8 cellular contexts compared by ENCODE assay signal in genomic region chr16:18926189-18926865, GRCh38. TPM values are rescaled to one million over a fixed set of nuclear protein-coding genes. Genes with fewer than 3 reads are reported as not detected.
DNase-seq lines count a peak whose midpoint lies in the region; ATAC-seq and TF ChIP-seq lines count a peak whose summit lies in the region.
"Not testable (repeated sequence)": the region's sequence is repeated elsewhere in the genome, so short reads cannot be mapped to it uniquely, and the experiment has no call there.

SMG1 (minus strand) TSS chr16:18926408; CDS start chr16:18926041, 367 bp downstream.

- H2AK5ac ChIP-seq in H9 (ENCODE audit: insufficient read length, low read length) = not testable (repeated sequence)

- not testable (repeated sequence) for H3K9me3 Mint-ChIP-seq in H9; natural killer cell treated with Interleukin-12 subunit alpha and Interleukin-12 subunit beta and Interleukin-15 and Interleukin-18, amount 100 ng/mL, for 72 hours

- H2BK20ac ChIP-seq in H9 (ENCODE audit: low read depth, low read length, poor library complexity, severe bottlenecking) = not testable (repeated sequence)

- not testable (repeated sequence) for H3K36me3 ChIP-seq in ES-I3 (ENCODE audit: insufficient read depth, low read length)

- peak within 1 kb of the TSS; percentile 65 for H3K4me2 ChIP-seq in H9 (ENCODE audit: insufficient read depth, insufficient read length, low read length)

- not testable (repeated sequence) for H4K8ac ChIP-seq in H9 (replicated peaks; ENCODE audit: insufficient read length, low read depth, low read length)

- peaks cover 19% of the 10 kb centered on the region for H3K79me2 ChIP-seq in H9 (ENCODE audit: insufficient read depth, low read length)

- not testable (repeated sequence) for H3K27me3 ChIP-seq in H9 (ENCODE audit: insufficient read depth, low read length)

- peaks cover 3 to 10% (median 3%) of the 10 kb centered on the region in 3 experiments; a peak in 5 of 7 replicates for H3K36me3 Mint-ChIP-seq in H9 (ENCODE audit: insufficient read depth in 1 of 3, low read depth in 3 of 3)
- not testable (repeated sequence) for H3K36me3 Mint-ChIP-seq in natural killer cell treated with Interleukin-12 subunit alpha and Interleukin-12 subunit beta and Interleukin-15 and Interleukin-18, amount 100 ng/mL, for 72 hours

- H2BK120ac ChIP-seq in H9 (ENCODE audit: low read depth, low read length, poor library complexity, severe bottlenecking) = not testable (repeated sequence)

- DNase-seq in H9 (peak; percentile 97), M059J (ENCODE audit: low read depth) (peak; percentile 99), fibroblast of pulmonary artery (ENCODE audit: low read depth) (peak; percentile 93)
- peak; percentile 88 for DNase-seq in activated effector memory CD4-positive, alpha-beta T cell treated with Interleukin-2 at 50 U/mL for 16 hours
- peak; percentile 99 for DNase-seq in natural killer cell treated with Interleukin-12 subunit alpha and Interleukin-12 subunit beta and Interleukin-15 and Interleukin-18, amount 100 ng/mL, for 72 hours (ENCODE audit: low spot score)
- peak; percentile 92 for DNase-seq in stimulated activated naive CD4-positive, alpha-beta T cell treated with Interleukin-2 at 50 U/mL for 16 hours (lab: John Stamatoyannopoulos, UW)

- not testable (repeated sequence) for H2BK15ac ChIP-seq in H9 (ENCODE audit: low read depth, low read length)

- peak within 1 kb of the TSS; percentile 89 to 98 for H3K4me3 Mint-ChIP-seq in H9
- peak within 1 kb of the TSS; percentile 93 for H3K4me3 Mint-ChIP-seq in natural killer cell treated with Interleukin-12 subunit alpha and Interleukin-12 subunit beta and Interleukin-15 and Interleukin-18, amount 100 ng/mL, for 72 hours

- not testable (repeated sequence) for H2AFZ ChIP-seq in H9 (ENCODE audit: low read length)

- H3K4me1 Mint-ChIP-seq in H9 = peaks cover 11 to 21% of the 10 kb centered on the region in 2 experiments
- peaks cover 19 to 31% of the 10 kb centered on the region in 2 donors for H3K4me1 Mint-ChIP-seq in natural killer cell treated with Interleukin-12 subunit alpha and Interleukin-12 subunit beta and Interleukin-15 and Interleukin-18, amount 100 ng/mL, for 72 hours (ENCODE audit: low read depth in 2 of 2)

- H3K4me3 ChIP-seq in fibroblast of pulmonary artery (replicated peaks; ENCODE audit: low read depth, low read length) = peak within 1 kb of the TSS; percentile 72

- H3K27ac Mint-ChIP-seq in H9 = peak within 1 kb of the TSS; percentile 98 to 99 (median 99)
- H3K27ac Mint-ChIP-seq in natural killer cell treated with Interleukin-12 subunit alpha and Interleukin-12 subunit beta and Interleukin-15 and Interleukin-18, amount 100 ng/mL, for 72 hours = peak within 1 kb of the TSS; percentile 89 to 98

- H3K14ac ChIP-seq in H9 (ENCODE audit: insufficient read depth, low read length) = peak within 1 kb of the TSS; percentile 94

- not testable (repeated sequence) for H3K4ac ChIP-seq in H9 (ENCODE audit: low read depth, low read length)

- peak; percentile 74 for TF ChIP-seq POLR2A in Raji (IDR thresholded peaks at IDR 0.05; ENCODE audit: insufficient read depth, low read depth, low read length)

- not testable (repeated sequence) for H3K79me1 ChIP-seq in H9 (ENCODE audit: insufficient read depth, low read depth, low read length, poor library complexity, severe bottlenecking)

- H2BK12ac ChIP-seq in H9 (ENCODE audit: insufficient read length, low read depth, low read length) = not testable (repeated sequence)

- H3K56ac ChIP-seq in H9 (ENCODE audit: insufficient read length, low read depth, low read length) = not testable (repeated sequence)

- H3K27me3 Mint-ChIP-seq in H9 (ENCODE audit: low read depth); natural killer cell treated with Interleukin-12 subunit alpha and Interleukin-12 subunit beta and Interleukin-15 and Interleukin-18, amount 100 ng/mL, for 72 hours: not testable (repeated sequence)

- not testable (repeated sequence) for H4K91ac ChIP-seq in H9 (ENCODE audit: insufficient read length, low read depth, low read length)

- peak within 1 kb of the TSS; percentile 2 for H4K5ac ChIP-seq in H9 (ENCODE audit: insufficient read length, low read depth, low read length)

- not testable (repeated sequence) for H3T11ph ChIP-seq in H9 (ENCODE audit: low read length)

- H4K20me1 ChIP-seq in H9 (ENCODE audit: control insufficient read depth, insufficient read depth, insufficient read length) = not testable (repeated sequence)

- peak within 1 kb of the TSS; percentile 88 for H3K27ac ChIP-seq in H9 (ENCODE audit: insufficient read length, low read depth, low read length)

- WGBS in H9 (ENCODE audit: extremely low coverage, insufficient read length, low lambda C conversion rate) = no CpG with 5 or more reads among the region's 77 CpGs

- not testable (repeated sequence) for H3K23ac ChIP-seq in H9 (ENCODE audit: insufficient read length, low read depth, low read length)

- peak; percentile 96 for ATAC-seq in natural killer cell treated with Interleukin-12 subunit alpha and Interleukin-12 subunit beta and Interleukin-15 and Interleukin-18, amount 100 ng/mL, for 72 hours

- TF ChIP-seq CTCF in H9 (conservative IDR thresholded peaks at IDR 0.05); fibroblast of pulmonary artery (IDR thresholded peaks at IDR 0.05; ENCODE audit: low read length, missing control alignments): not testable (repeated sequence)

- peak within 1 kb of the TSS; percentile 71 for H3K9ac ChIP-seq in ES-I3 (ENCODE audit: low read depth, low read length)
- H3K9ac ChIP-seq in H9 (ENCODE audit: extremely low read depth, insufficient read length, low read length) = peak within 1 kb of the TSS; percentile 76

- H2BK5ac ChIP-seq in H9 (ENCODE audit: insufficient read length, low read length) = not testable (repeated sequence)

- not testable (repeated sequence) for H3K23me2 ChIP-seq in H9 (ENCODE audit: insufficient read length, low read depth, low read length, poor library complexity, severe bottlenecking)

- not testable (repeated sequence) for H3K9me3 ChIP-seq in ES-I3 (ENCODE audit: control insufficient read depth, insufficient read depth, low read length); H9 (ENCODE audit: control insufficient read depth, low read depth, low read length)

- not testable (repeated sequence) for H3K4me1 ChIP-seq in ES-I3 (ENCODE audit: insufficient read depth, low read length); H9 (ENCODE audit: insufficient read depth, low read length)

- peak within 1 kb of the TSS; percentile 92 for H3K18ac ChIP-seq in H9 (ENCODE audit: insufficient read length, low read depth, low read length)

RNA-seq across cellular contexts. Expression of gene SMG1, which starts in this region (rescaled TPM):
- total RNA-seq in H9 (2021) = 75.7 and 96.4 TPM in 2 replicates
- total RNA-seq in M059J (2014; rRNA removed; shearing (Covaris generic)) = 16.0 and 34.7 TPM in 2 replicates
- total RNA-seq in natural killer cell treated with Interleukin-12 subunit alpha and Interleukin-12 subunit beta and Interleukin-15 and Interleukin-18, amount 100 ng/mL, for 72 hours = 100 to 1,000 TPM; 226 to 304 TPM

Comparison
In these comparisons a context has a peak if more than half of its experiments do, and no peak if none do; other contexts are left out.
1. Peak in every context shown above with its lines: DNase-seq, ATAC-seq, H3K4me3 ChIP-seq and H3K27ac ChIP-seq.